Comparison of ENCODE assay signal across 30 cellular contexts in genomic region chr17:71899317-71899716, GRCh38.
DNase-seq lines count a peak whose midpoint lies in the region; ATAC-seq and TF ChIP-seq lines count a peak whose summit lies in the region.
"Had no signal": no experiment of that assay in that cellular context is flagged by ENCODE, and none has a peak within 500 bp of the region (broad histone marks: within the 10 kb centered on the region; RNA-seq: fewer than 3 reads in every experiment).

No MANE protein-coding gene starts in this region.

- H3K9me3 ChIP-seq in PC-9 (ENCODE audit: insufficient read depth, low read depth) = peaks cover 36% of the 10 kb centered on the region
- no peaks in the 10 kb centered on the region for H3K9me3 ChIP-seq in prostate gland
- H3K9me3 ChIP-seq in mucosa of descending colon = no peaks in the 10 kb centered on the region
- H3K9me3 ChIP-seq: colonic mucosa, esophagus squamous epithelium, vagina had no signal

- no peaks in the 10 kb centered on the region for H4K20me1 ChIP-seq in PC-9 (ENCODE audit: insufficient read depth)

- H3K4me3 ChIP-seq in PC-9 (0 out of 2 replicates have a peak overlapping the region, but pooled peaks have one; percentile 35), skeletal muscle cell (ENCODE audit: low read depth, low read length) (no peak overlapping the region), prostate gland (no peak overlapping the region), mucosa of descending colon (no peak overlapping the region)
- H3K4me3 ChIP-seq: colonic mucosa, esophagus squamous epithelium, GM23338, vagina had no signal

- H3K4me1 Mint-ChIP-seq in activated CD8-positive, alpha-beta memory T cell treated with anti-CD3 and anti-CD28 coated beads, Interleukin-2, amount 10 ng/mL, durations not matched to agents 7 days and 5 days = no peaks in the 10 kb centered on the region
- H3K4me1 Mint-ChIP-seq: activated CD4-positive, alpha-beta T cell treated with anti-CD3 and anti-CD28 coated beads for 36 hours; CD14-positive monocyte; GM23338; mesothelial cell of epicardium; natural killer cell; stimulated activated memory B cell treated with anti-CD40 and anti-IgM and Interleukin-4, amounts not matched to agents 10 μg/mL and 1 μg/mL and 100 μg/mL, for 72 hours had no signal

- H3K4me1 ChIP-seq in PC-9 (replicated peaks; ENCODE audit: insufficient read depth) (peaks cover 46% of the 10 kb centered on the region), prostate gland (replicated peaks) (no peaks in the 10 kb centered on the region), mucosa of descending colon (ENCODE audit: low read depth) (no peaks in the 10 kb centered on the region)
- H3K4me1 ChIP-seq: colonic mucosa, esophagus squamous epithelium, vagina had no signal

- H3K27ac ChIP-seq in PC-9 = peak overlapping the region; percentile 91
- H3K27ac ChIP-seq in epithelial cell of prostate = peak overlapping the region; percentile 69
- no peak overlapping the region for H3K27ac ChIP-seq in prostate gland
- H3K27ac ChIP-seq: colonic mucosa, esophagus squamous epithelium, vagina had no signal

- peak; percentile 92 for DNase-seq in ELR (ENCODE audit: low read depth)
- DNase-seq in PC-9 = peak in 1 of 2 experiments; percentile 56
- no peak for DNase-seq in epithelial cell of prostate (ENCODE audit: low read depth, low spot score)
- peak; percentile 21 for DNase-seq in skeletal muscle cell (ENCODE audit: low read depth)
- DNase-seq in prostate gland (ENCODE audit: low spot score) = no peak
- DNase-seq in mucosa of descending colon = no peak
- no peak for DNase-seq in activated CD8-positive, alpha-beta memory T cell treated with anti-CD3 and anti-CD28 coated beads, Interleukin-2, amount 10 ng/mL, durations not matched to agents 7 days and 5 days
- DNase-seq: activated CD4-positive, alpha-beta T cell treated with anti-CD3 and anti-CD28 coated beads for 36 hours; activated gamma-delta T cell treated with Interleukin-2 at 50 U/mL for 16 hours; activated T-cell treated with anti-CD3 and anti-CD28 coated beads, Interleukin-2, amount 50 U/mL, for 24 hours; colonic mucosa; effector memory CD8-positive, alpha-beta T cell; esophagus squamous epithelium; GDM1; Kasumi-1; left colon; natural killer cell; NCI-H1092; NCI-H187; NCI-H526 treated with DMSO at 0.1 percent for 48 hours; RPMI8226; stimulated activated CD4-positive, alpha-beta T cell treated with anti-CD3 and anti-CD28 coated beads, Interleukin-4, amount 100 ng/mL, for 1 hour; T-helper 2 cell had no signal

- BruUV-seq in PC-9 (replicated peaks; lab: Mats Ljungman, UMichigan) = no TSS peak

- no peaks in the 10 kb centered on the region for H3K27me3 ChIP-seq in PC-9 (ENCODE audit: insufficient read depth, low read depth)
- no peaks in the 10 kb centered on the region for H3K27me3 ChIP-seq in prostate gland (replicated peaks; ENCODE audit: insufficient read depth)
- H3K27me3 ChIP-seq: colonic mucosa, esophagus squamous epithelium, vagina had no signal

- no peaks in the 10 kb centered on the region for H3K27me3 Mint-ChIP-seq in activated CD8-positive, alpha-beta memory T cell treated with anti-CD3 and anti-CD28 coated beads, Interleukin-2, amount 10 ng/mL, durations not matched to agents 7 days and 5 days
- H3K27me3 Mint-ChIP-seq: activated CD4-positive, alpha-beta T cell treated with anti-CD3 and anti-CD28 coated beads for 36 hours; activated T-cell treated with anti-CD3 and anti-CD28 coated beads, Interleukin-2, amount 50 U/mL, for 24 hours; effector memory CD8-positive, alpha-beta T cell; stimulated activated memory B cell treated with anti-CD40 and anti-IgM and Interleukin-4, amounts not matched to agents 10 μg/mL and 1 μg/mL and 100 μg/mL, for 72 hours had no signal

- H3K4me3 Mint-ChIP-seq in activated CD8-positive, alpha-beta memory T cell treated with anti-CD3 and anti-CD28 coated beads, Interleukin-2, amount 10 ng/mL, durations not matched to agents 7 days and 5 days = no peak overlapping the region
- H3K4me3 Mint-ChIP-seq: activated CD4-positive, alpha-beta T cell treated with anti-CD3 and anti-CD28 coated beads for 36 hours; activated T-cell treated with anti-CD3 and anti-CD28 coated beads, Interleukin-2, amount 50 U/mL, for 24 hours; CD14-positive monocyte; effector memory CD8-positive, alpha-beta T cell; GM23338; mesothelial cell of epicardium; natural killer cell; stimulated activated memory B cell treated with anti-CD40 and anti-IgM and Interleukin-4, amounts not matched to agents 10 μg/mL and 1 μg/mL and 100 μg/mL, for 72 hours had no signal

- ATAC-seq in HG03196 (IDR thresholded peaks at IDR 0.05; ENCODE audit: unreplicated experiment) (no peak), mucosa of descending colon (no peak)
- ATAC-seq in activated CD8-positive, alpha-beta memory T cell treated with anti-CD3 and anti-CD28 coated beads, Interleukin-2, amount 10 ng/mL, durations not matched to agents 7 days and 5 days = no peak
- ATAC-seq: activated CD4-positive, alpha-beta T cell treated with anti-CD3 and anti-CD28 coated beads for 36 hours; effector memory CD8-positive, alpha-beta T cell; GM23338; left colon; natural killer cell; SK-N-SH treated with all-trans-retinoic acid at 6 μM for 48 hours; stimulated activated memory B cell treated with anti-CD40 and anti-IgM and Interleukin-4, amounts not matched to agents 10 μg/mL and 1 μg/mL and 100 μg/mL, for 72 hours had no signal

- H3K9me3 Mint-ChIP-seq in activated CD8-positive, alpha-beta memory T cell treated with anti-CD3 and anti-CD28 coated beads, Interleukin-2, amount 10 ng/mL, durations not matched to agents 7 days and 5 days (ENCODE audit: low read depth) = peaks cover 6% of the 10 kb centered on the region
- H3K9me3 Mint-ChIP-seq: GM23338 had no signal

- no peak overlapping the region for H3K27ac Mint-ChIP-seq in activated CD8-positive, alpha-beta memory T cell treated with anti-CD3 and anti-CD28 coated beads, Interleukin-2, amount 10 ng/mL, durations not matched to agents 7 days and 5 days
- H3K27ac Mint-ChIP-seq: activated CD4-positive, alpha-beta T cell treated with anti-CD3 and anti-CD28 coated beads for 36 hours; activated T-cell treated with anti-CD3 and anti-CD28 coated beads, Interleukin-2, amount 50 U/mL, for 24 hours; CD14-positive monocyte; effector memory CD8-positive, alpha-beta T cell; GM23338; mesothelial cell of epicardium; natural killer cell; stimulated activated memory B cell treated with anti-CD40 and anti-IgM and Interleukin-4, amounts not matched to agents 10 μg/mL and 1 μg/mL and 100 μg/mL, for 72 hours had no signal

- H3K36me3 Mint-ChIP-seq in activated CD8-positive, alpha-beta memory T cell treated with anti-CD3 and anti-CD28 coated beads, Interleukin-2, amount 10 ng/mL, durations not matched to agents 7 days and 5 days = no peaks in the 10 kb centered on the region
- H3K36me3 Mint-ChIP-seq: CD14-positive monocyte; mesothelial cell of epicardium; stimulated activated memory B cell treated with anti-CD40 and anti-IgM and Interleukin-4, amounts not matched to agents 10 μg/mL and 1 μg/mL and 100 μg/mL, for 72 hours had no signal

- H3K79me2 ChIP-seq in PC-9 (ENCODE audit: low read depth) = no peaks in the 10 kb centered on the region

- H2AFZ ChIP-seq in PC-9 = no peak overlapping the region
- H2AFZ ChIP-seq: GM23338 had no signal

- CTCF ChIA-PET in PC-9 (lab: Charles Lee) = interaction anchor here (0.6 kb wide), 1 partner anchor 41 kb away, joined by 3 read pairs; no protein-coding TSS in a partner anchor
- CTCF ChIA-PET in activated CD8-positive, alpha-beta memory T cell treated with anti-CD3 and anti-CD28 coated beads, Interleukin-2, amount 10 ng/mL, durations not matched to agents 7 days and 5 days (lab: Charles Lee) = interaction anchor here (0.6 kb wide), 1 partner anchor 1318 kb away, joined by 3 read pairs; no protein-coding TSS in a partner anchor

- peaks cover 21% of the 10 kb centered on the region; the same call in 1 of the 2 replicates for H3F3A ChIP-seq in PC-9 (ENCODE audit: insufficient read depth, low read depth)

- H3K4me2 ChIP-seq in PC-9 = peak overlapping the region; percentile 64; the same call in 1 of the 2 replicates
- H3K4me2 ChIP-seq: GM23338 had no signal

- no peaks in the 10 kb centered on the region for H3K9me2 ChIP-seq in PC-9 (ENCODE audit: insufficient read depth)

- intact Hi-C loops in PC-9 (cut with micrococcal nuclease; ENCODE audit: unreplicated experiment) (loop anchor here (10.0 kb wide), 1 partner anchor 55 kb away; no protein-coding TSS in a partner anchor), prostate gland (cut with DNase I) (no loop called here), mucosa of descending colon (cut with DNase I, micrococcal nuclease) (no loop called here)

- TF ChIP-seq POLR2A in prostate gland (IDR thresholded peaks at IDR 0.05) = no peak

- WGBS in prostate gland = 77% methylated on average over 4 of the region's 4 CpGs

- POLR2A ChIA-PET in PC-9 (lab: Charles Lee; ENCODE audit: unreplicated experiment) = no interaction called here

- H3K36me3 ChIP-seq in PC-9 (ENCODE audit: low read depth) (peaks cover 21% of the 10 kb centered on the region), prostate gland (no peaks in the 10 kb centered on the region), mucosa of descending colon (ENCODE audit: low read depth) (no peaks in the 10 kb centered on the region)
- H3K36me3 ChIP-seq: colonic mucosa, esophagus squamous epithelium, vagina had no signal

- TF ChIP-seq CTCF in PC-9 (conservative IDR thresholded peaks at IDR 0.05) = no peak
- TF ChIP-seq CTCF in prostate gland (IDR thresholded peaks at IDR 0.05) = no peak
- TF ChIP-seq CTCF in mucosa of descending colon (IDR thresholded peaks at IDR 0.05) = no peak

Comparison
In these comparisons a context has a peak if more than half of its experiments do, and no peak if none do; other contexts are left out.
1. DNase-seq: peak in ELR (single experiment) and skeletal muscle cell (single experiment); none in epithelial cell of prostate (single experiment), prostate gland (single experiment), mucosa of descending colon (0 of 3) and activated CD8-positive, alpha-beta memory T cell treated with anti-CD3 and anti-CD28 coated beads, Interleukin-2, amount 10 ng/mL, durations not matched to agents 7 days and 5 days (single experiment).
2. H3K27ac ChIP-seq: peak in PC-9 (single experiment) and epithelial cell of prostate (single experiment); none in prostate gland (0 of 2).